In the genomic region with DNA sequence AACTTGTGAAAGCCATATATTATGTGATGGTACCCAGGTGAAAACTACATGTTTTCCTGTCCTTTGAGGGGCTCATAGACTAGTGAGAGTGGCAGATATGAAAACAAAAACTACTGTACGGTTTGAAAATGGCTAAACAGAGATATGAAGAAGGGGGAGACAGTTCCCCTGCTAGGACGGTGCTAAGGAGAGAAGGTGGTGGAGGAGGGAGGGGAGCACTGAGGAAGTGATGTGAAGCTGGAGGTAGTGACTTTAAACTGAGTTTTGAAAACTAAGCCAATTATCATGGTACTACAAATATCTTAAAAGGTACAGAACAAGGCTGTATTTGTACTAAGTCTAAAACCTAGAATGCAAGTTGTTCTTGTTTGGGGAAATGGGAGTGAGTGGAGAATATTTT, we compare ENCODE assay signal across 19 cellular contexts.
"Had no signal": no experiment of that assay in that cellular context is flagged by ENCODE, and none has a peak within 500 bp of the region (broad histone marks: within the 10 kb centered on the region; RNA-seq: fewer than 3 reads in every experiment).

No MANE protein-coding gene starts in this region.

- H3K4me3 ChIP-seq: SJSA1, SK-N-MC had no signal

- DNase-seq: MV-4-11, NCI-H1048, NCI-H1105, NCI-H1417, NCI-H146, NCI-H1694 treated with DMSO at 0.1 percent for 48 hours, NCI-H1930, NCI-H2081, NCI-H2171, NCI-H226, NCI-H446, NCI-H510A, NCI-H524 treated with DMSO at 0.1 percent for 48 hours, NCI-H774, Right ventricle myocardium superior, RPMI8226, SIG-M5 had no signal

- H3K9me3 ChIP-seq: SJSA1 had no signal

- H3K27me3 ChIP-seq: SJSA1 had no signal

- H3K36me3 ChIP-seq: SJSA1 had no signal

- H3K27ac ChIP-seq: SJSA1, SK-N-MC had no signal

- H3K4me1 ChIP-seq: SJSA1 had no signal
